ENCODE assay signal across 9 cellular contexts in the genomic region with DNA sequence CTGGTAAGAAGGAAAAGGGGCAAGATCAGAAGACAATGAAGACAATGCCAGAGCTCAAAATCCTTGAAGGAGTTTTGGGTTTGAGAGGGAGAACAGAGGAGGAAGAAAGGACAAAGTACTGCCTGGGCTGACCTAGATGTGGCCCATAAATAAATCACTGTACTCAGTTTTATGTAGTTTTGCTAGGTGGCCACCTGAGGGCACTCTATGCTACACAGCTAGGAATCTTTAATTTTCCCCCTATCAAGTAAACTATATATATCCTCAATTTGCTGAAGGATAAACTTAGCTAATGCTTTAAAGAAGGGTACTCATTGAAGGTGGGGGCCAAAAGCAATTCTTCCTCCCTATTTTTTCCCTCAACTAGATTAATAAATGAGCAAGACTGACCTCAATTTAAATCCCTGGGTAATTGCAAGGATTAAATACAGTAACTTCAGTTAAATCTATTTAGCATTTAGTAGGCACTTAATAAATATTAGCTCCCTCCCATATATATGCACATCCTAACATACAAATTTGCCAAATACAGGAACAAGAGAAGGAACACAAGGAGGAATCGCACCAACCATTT.
A peak's percentile ranks its signal among the peaks of the same experiment; 100 is the strongest.
DNase-seq lines count a peak whose midpoint lies in the region; ATAC-seq, FAIRE-seq and TF ChIP-seq lines count a peak whose summit lies in the region.
"Had no signal": no experiment of that assay in that cellular context is flagged by ENCODE, and none has a peak within 500 bp of the region (broad histone marks: within the 10 kb centered on the region; RNA-seq: fewer than 3 reads in every experiment).

No MANE protein-coding gene starts in this region.

- H4K91ac ChIP-seq in H1 (replicated peaks; ENCODE audit: insufficient read length, low read length), result no peak overlapping the region

- peak; percentile 32 to 39; a peak in 3 of 4 replicates for TF ChIP-seq RAD21 in H1 (IDR thresholded peaks at IDR 0.05 in 1 of 2, conservative IDR thresholded peaks at IDR 0.05 in 1 of 2; ENCODE audit: low read depth in 2 of 2, low read length in 2 of 2)

- H3K27ac Mint-ChIP-seq in mesothelial cell of epicardium, result peak overlapping the region; percentile 42

- no peak overlapping the region for H3K4me3 ChIP-seq in OCI-LY1 (ENCODE audit: low read depth, low read length, poor library complexity, severe bottlenecking)
- no peak overlapping the region for H3K4me3 ChIP-seq in H1 (ENCODE audit: extremely low read depth in 1 of 4, insufficient read depth in 2 of 4, low read depth in 3 of 4, low read length in 4 of 4)

- H3K27ac ChIP-seq in OCI-LY1 (ENCODE audit: low read depth, low read length, poor library complexity, severe bottlenecking) (no peak overlapping the region), H1 (ENCODE audit: low read depth, low read length) (no peak overlapping the region)

- no peak overlapping the region for H2BK20ac ChIP-seq in H1 (ENCODE audit: low read length)

- ATAC-seq in GM19468 (IDR thresholded peaks at IDR 0.05; ENCODE audit: extremely low read depth, unreplicated experiment) (peak; percentile 73), HG03469 (IDR thresholded peaks at IDR 0.05; ENCODE audit: unreplicated experiment) (peak; percentile 49)

- H4K5ac ChIP-seq in H1 (ENCODE audit: insufficient read length, low read depth, low read length), result no peak overlapping the region

- no peaks in the 10 kb centered on the region for H3K36me3 Mint-ChIP-seq in mesothelial cell of epicardium

- H3F3A ChIP-seq in OCI-LY1 (ENCODE audit: insufficient read depth, low read length), result no peaks in the 10 kb centered on the region

- H3K4ac ChIP-seq in H1 (replicated peaks; ENCODE audit: insufficient read length, low read depth, low read length), result no peak overlapping the region

- H3K4me1 Mint-ChIP-seq in mesothelial cell of epicardium, result peaks cover 21% of the 10 kb centered on the region

- H3K79me2 ChIP-seq in OCI-LY1 (ENCODE audit: insufficient read depth, low read length), result no peaks in the 10 kb centered on the region
- H3K79me2 ChIP-seq in H1 (ENCODE audit: control insufficient read depth in 1 of 2, insufficient read depth in 2 of 2, low read length in 2 of 2), result no peaks in the 10 kb centered on the region

- H3K36me3 ChIP-seq in OCI-LY1 (ENCODE audit: insufficient read depth, low read length) (no peaks in the 10 kb centered on the region), H1 (ENCODE audit: control insufficient read depth in 2 of 4, insufficient read depth in 4 of 4, low read length in 3 of 4) (no peaks in the 10 kb centered on the region)

- no peaks in the 10 kb centered on the region; the same call in 1 of the 2 replicates for H3K23me2 ChIP-seq in H1 (ENCODE audit: low read depth, low read length)

- H3K9me3 Mint-ChIP-seq in mesothelial cell of epicardium, result no peaks in the 10 kb centered on the region
- H3K9me3 Mint-ChIP-seq: central memory CD8-positive, alpha-beta T cell had no signal

- H3K9me3 ChIP-seq in OCI-LY1 (ENCODE audit: low read length) (no peaks in the 10 kb centered on the region), H1 (ENCODE audit: insufficient read depth in 2 of 2, low read depth in 1 of 2, low read length in 1 of 2) (no peaks in the 10 kb centered on the region)

- no peaks in the 10 kb centered on the region for H3K27me3 ChIP-seq in OCI-LY1 (ENCODE audit: insufficient read depth, low read length)
- no peaks in the 10 kb centered on the region for H3K27me3 ChIP-seq in H1 (replicated peaks in 1 of 4; ENCODE audit: control insufficient read depth in 3 of 4, extremely low read depth in 1 of 4, insufficient read depth in 3 of 4, low read length in 3 of 4)

- CTCF ChIA-PET in H1 (lab: Charles Lee; ENCODE audit: partially characterized antibody), result interaction anchor here (0.6 to 7.0 kb wide), 66 partner anchors 8 to 1842 kb away, joined by 3 to 77 read pairs (median 4); no protein-coding TSS in a partner anchor

- H3K9me2 ChIP-seq in OCI-LY1 (ENCODE audit: low read depth, low read length), result no peaks in the 10 kb centered on the region

- H3K4me1 ChIP-seq in OCI-LY1 (ENCODE audit: insufficient read depth, low read length, severe bottlenecking) (no peaks in the 10 kb centered on the region), H1 (replicated peaks in 1 of 4; ENCODE audit: control insufficient read depth in 3 of 4, insufficient read depth in 4 of 4, low read length in 3 of 4) (peaks cover 0 to 6% (median 2%) of the 10 kb centered on the region in 4 experiments; a peak in 3 of 7 replicates)

- H2BK15ac ChIP-seq in H1 (ENCODE audit: low read length), result no peak overlapping the region

- no peak overlapping the region for H2AFZ ChIP-seq in OCI-LY1 (ENCODE audit: low read length)
- peak overlapping the region; percentile 37; the same call in 1 of the 2 replicates for H2AFZ ChIP-seq in H1 (ENCODE audit: low read length)

- DNase-seq in activated CD4-positive, alpha-beta T cell treated with anti-CD3 and anti-CD28 coated beads for 48 hours, result peak; percentile 17
- DNase-seq in activated CD4-positive, alpha-beta T cell treated with anti-CD3 and anti-CD28 coated beads, Interleukin-2, amount 50 U/mL, for 4 hours, result no peak
- DNase-seq in H1 (ENCODE audit: low read depth in 1 of 2, low spot score in 2 of 2) (no peak), mesothelial cell of epicardium (ENCODE audit: low spot score in 2 of 2, unreplicated experiment in 2 of 2) (no peak), GDM1 (lab: John Stamatoyannopoulos, UW) (no peak)

- peak; percentile 78 for FAIRE-seq in H1 (lab: Jason Lieb, UNC)

- no peak overlapping the region for H2BK120ac ChIP-seq in H1 (replicated peaks; ENCODE audit: low read depth, low read length)

- H2BK5ac ChIP-seq in H1 (ENCODE audit: low read depth, low read length), result no peak overlapping the region

- H3K23ac ChIP-seq in H1 (ENCODE audit: insufficient read length), result no peak overlapping the region

- no peak for TF ChIP-seq POLR2A in H1 (IDR thresholded peaks at IDR 0.05; ENCODE audit: control extremely low read depth in 1 of 2, low read depth in 2 of 2, low read length in 2 of 2)

- H3K27me3 Mint-ChIP-seq in mesothelial cell of epicardium (ENCODE audit: low read depth), result peaks cover 3% of the 10 kb centered on the region
- H3K27me3 Mint-ChIP-seq: central memory CD8-positive, alpha-beta T cell had no signal

- H3K4me2 ChIP-seq in OCI-LY1 (ENCODE audit: low read length) (no peak overlapping the region), H1 (ENCODE audit: insufficient read depth in 1 of 2, low read depth in 2 of 2, low read length in 2 of 2) (no peak overlapping the region)

- 84% methylated on average over 1 of the region's 1 CpG; no CpG with 5 or more reads in 1 of the 2 experiments for WGBS in H1 (ENCODE audit: extremely low coverage in 1 of 2, insufficient coverage in 1 of 2, insufficient read length in 1 of 2, insufficient replicate concordance in 2 of 2, low coverage in 1 of 2, low lambda C conversion rate in 2 of 2, missing lambda C conversion rate in 1 of 2), 2 experiments

- H4K20me1 ChIP-seq in OCI-LY1 (ENCODE audit: insufficient read depth, low read length), result no peaks in the 10 kb centered on the region
- H4K20me1 ChIP-seq in H1 (replicated peaks in 1 of 2; ENCODE audit: control insufficient read depth in 1 of 2, insufficient read depth in 2 of 2, low read length in 2 of 2), result no peaks in the 10 kb centered on the region

- H3K4me3 Mint-ChIP-seq in mesothelial cell of epicardium, result peak overlapping the region; percentile 58
- H3K4me3 Mint-ChIP-seq: central memory CD8-positive, alpha-beta T cell had no signal

- H2BK12ac ChIP-seq in H1 (ENCODE audit: low read depth, low read length), result no peak overlapping the region

- TF ChIP-seq CTCF in OCI-LY1 (IDR thresholded peaks at IDR 0.05; ENCODE audit: low read length), result peak; percentile 56
- peak in 2 of 3 experiments; percentile 47 to 62; a peak in 2 of 4 replicates for TF ChIP-seq CTCF in H1 (IDR thresholded peaks at IDR 0.05; ENCODE audit: control extremely low read depth in 1 of 3, insufficient read depth in 1 of 3, low read depth in 1 of 3, low read length in 3 of 3)
- TF ChIP-seq CTCF in mesothelial cell of epicardium (IDR thresholded peaks at IDR 0.05; ENCODE audit: unreplicated experiment), result peak; percentile 60

- no peak overlapping the region for H3K14ac ChIP-seq in H1 (ENCODE audit: insufficient read length)

- no peak overlapping the region for H3K56ac ChIP-seq in H1 (replicated peaks; ENCODE audit: insufficient read length, low read depth, low read length)

- no peaks in the 10 kb centered on the region for H3K79me1 ChIP-seq in H1 (ENCODE audit: low read depth, low read length)

- no peak for TF ChIP-seq EP300 in H1 (IDR thresholded peaks at IDR 0.05; ENCODE audit: borderline replicate concordance in 1 of 2, low read depth in 2 of 2, low read length in 2 of 2)

- POLR2A ChIA-PET in H1 (lab: Charles Lee; ENCODE audit: partially characterized antibody), result no interaction called here

- no peak overlapping the region for H4K8ac ChIP-seq in H1 (ENCODE audit: extremely low read depth, insufficient read depth, low read length)

- H2AK5ac ChIP-seq in H1 (ENCODE audit: low read depth, low read length), result no peak overlapping the region

- H3K18ac ChIP-seq in H1 (ENCODE audit: extremely low read depth, low read length), result no peak overlapping the region

- no peak overlapping the region for H3K9ac ChIP-seq in OCI-LY1 (ENCODE audit: low read length)
- no peak overlapping the region for H3K9ac ChIP-seq in H1 (replicated peaks in 1 of 4; ENCODE audit: extremely low read depth in 1 of 4, low read depth in 3 of 4, low read length in 3 of 4)

TF ChIP-seq in H1, 55 proteins besides CTCF, POLR2A, EP300 and RAD21:
- TF ChIP-seq BACH1 (IDR thresholded peaks at IDR 0.05; ENCODE audit: low read length) (no peak), BRCA1 (IDR thresholded peaks at IDR 0.05; ENCODE audit: low read depth, low read length) (no peak), SP1 (IDR thresholded peaks at IDR 0.05; ENCODE audit: low read depth, low read length) (no peak), EZH2 (IDR thresholded peaks at IDR 0.05; ENCODE audit: low read depth, low read length, severe bottlenecking) (no peak), PHF8 (conservative IDR thresholded peaks at IDR 0.05; ENCODE audit: low read depth, low read length) (no peak), POLR2AphosphoS5 (IDR thresholded peaks at IDR 0.05; ENCODE audit: low read depth, low read length) (no peak)
